In genomic region chr1:67853704-67854103, GRCh38 we compare ENCODE assay signal across 8 cellular contexts. TPM values are rescaled to one million over a fixed set of nuclear protein-coding genes. Genes with fewer than 3 reads are reported as not detected.
DNase-seq lines count a peak whose midpoint lies in the region; ATAC-seq, FAIRE-seq and TF ChIP-seq lines count a peak whose summit lies in the region.

No MANE protein-coding gene starts in this region.

- no peaks in the 10 kb centered on the region for H3K4me1 Mint-ChIP-seq in endodermal cell
- no peaks in the 10 kb centered on the region for H3K4me1 Mint-ChIP-seq in activated CD8-positive, alpha-beta memory T cell treated with anti-CD3 and anti-CD28 coated beads, Interleukin-2, amount 10 ng/mL, durations not matched to agents 7 days and 5 days
- H3K4me1 Mint-ChIP-seq in naive thymus-derived CD8-positive, alpha-beta T cell, result no peaks in the 10 kb centered on the region

- no peak overlapping the region for H3K27ac Mint-ChIP-seq in endodermal cell
- no peak overlapping the region for H3K27ac Mint-ChIP-seq in activated CD8-positive, alpha-beta memory T cell treated with anti-CD3 and anti-CD28 coated beads, Interleukin-2, amount 10 ng/mL, durations not matched to agents 7 days and 5 days
- no peak overlapping the region for H3K27ac Mint-ChIP-seq in naive thymus-derived CD8-positive, alpha-beta T cell

- H3K36me3 Mint-ChIP-seq in endodermal cell (ENCODE audit: low read depth), result no peaks in the 10 kb centered on the region
- no peaks in the 10 kb centered on the region for H3K36me3 Mint-ChIP-seq in activated CD8-positive, alpha-beta memory T cell treated with anti-CD3 and anti-CD28 coated beads, Interleukin-2, amount 10 ng/mL, durations not matched to agents 7 days and 5 days
- no peaks in the 10 kb centered on the region for H3K36me3 Mint-ChIP-seq in naive thymus-derived CD8-positive, alpha-beta T cell

- H3K27ac ChIP-seq in KMS-11 (no peak overlapping the region), Panc1 (ENCODE audit: low read length) (no peak overlapping the region), endodermal cell (ENCODE audit: low read depth, low read length) (no peak overlapping the region)

- peak; percentile 80; the same call in 1 of the 2 replicates for ATAC-seq in Panc1
- no peak for ATAC-seq in activated CD8-positive, alpha-beta memory T cell treated with anti-CD3 and anti-CD28 coated beads, Interleukin-2, amount 10 ng/mL, durations not matched to agents 7 days and 5 days
- no peak for ATAC-seq in naive thymus-derived CD8-positive, alpha-beta T cell

- no peak for FAIRE-seq in frontal cortex (lab: Jason Lieb, UNC)

- no peaks in the 10 kb centered on the region for H4K20me1 ChIP-seq in KMS-11 (ENCODE audit: insufficient read depth)

- no peak overlapping the region for H2AFZ ChIP-seq in KMS-11 (ENCODE audit: low read depth)

- H3K9ac ChIP-seq in KMS-11 (no peak overlapping the region), endodermal cell (ENCODE audit: extremely low read depth, low read length, poor library complexity, severe bottlenecking) (no peak overlapping the region)

- H3K4me2 ChIP-seq in KMS-11, result no peak overlapping the region

- H3K27me3 ChIP-seq in GM06990 (replicated peaks; ENCODE audit: control insufficient read depth, insufficient read depth, low read length) (no peaks in the 10 kb centered on the region; the same call in 1 of the 2 replicates), KMS-11 (ENCODE audit: insufficient read depth, low read depth) (no peaks in the 10 kb centered on the region), Panc1 (ENCODE audit: control insufficient read depth, insufficient read depth, low read length) (0 out of 2 replicates have a peak, but pooled peaks cover 2% of the 10 kb centered on the region), endodermal cell (ENCODE audit: control insufficient read depth, insufficient read depth, low read length, poor library complexity, severe bottlenecking) (peaks cover 7% of the 10 kb centered on the region)

- in situ Hi-C loops in Panc1 (cut with HindIII; ENCODE audit: low pct_unique_long_range_greater_than_20kb, low sequenced_read_pairs), result no loop called here

- H3K9me3 ChIP-seq in Panc1 (ENCODE audit: control insufficient read depth, insufficient read depth, low read depth, low read length) (no peaks in the 10 kb centered on the region), endodermal cell (ENCODE audit: control insufficient read depth, low read length) (no peaks in the 10 kb centered on the region)

- intact Hi-C loops in Panc1 (cut with micrococcal nuclease; ENCODE audit: unreplicated experiment), result loop anchor here (1.0 to 5.0 kb wide), 3 partner anchors 86 to 494 kb away; no protein-coding TSS in a partner anchor

- BruUV-seq in Panc1 (replicated peaks; lab: Mats Ljungman, UMichigan), result no TSS peak

- CTCF ChIA-PET in Panc1 (lab: Charles Lee), result no interaction called here
- CTCF ChIA-PET in activated CD8-positive, alpha-beta memory T cell treated with anti-CD3 and anti-CD28 coated beads, Interleukin-2, amount 10 ng/mL, durations not matched to agents 7 days and 5 days (lab: Charles Lee), result no interaction called here

- H3K9me3 Mint-ChIP-seq in endodermal cell, result no peaks in the 10 kb centered on the region
- H3K9me3 Mint-ChIP-seq in activated CD8-positive, alpha-beta memory T cell treated with anti-CD3 and anti-CD28 coated beads, Interleukin-2, amount 10 ng/mL, durations not matched to agents 7 days and 5 days (ENCODE audit: low read depth), result no peaks in the 10 kb centered on the region
- no peaks in the 10 kb centered on the region for H3K9me3 Mint-ChIP-seq in naive thymus-derived CD8-positive, alpha-beta T cell

- no peaks in the 10 kb centered on the region for H3K27me3 Mint-ChIP-seq in endodermal cell (ENCODE audit: insufficient read depth)
- peaks cover 11% of the 10 kb centered on the region for H3K27me3 Mint-ChIP-seq in activated CD8-positive, alpha-beta memory T cell treated with anti-CD3 and anti-CD28 coated beads, Interleukin-2, amount 10 ng/mL, durations not matched to agents 7 days and 5 days
- H3K27me3 Mint-ChIP-seq in naive thymus-derived CD8-positive, alpha-beta T cell, result peaks cover 13 to 21% (median 16%) of the 10 kb centered on the region in 5 donors

- H3K79me2 ChIP-seq in KMS-11 (ENCODE audit: insufficient read depth, low read depth), result no peaks in the 10 kb centered on the region

- POLR2A ChIA-PET in Panc1 (lab: Charles Lee), result no interaction called here
- POLR2A ChIA-PET in naive thymus-derived CD8-positive, alpha-beta T cell (lab: Charles Lee), result no interaction called here

- peak; percentile 71 for TF ChIP-seq CTCF in GM06990 (IDR thresholded peaks at IDR 0.05; ENCODE audit: insufficient read depth, low read length, poor library complexity, severe bottlenecking)
- peak; percentile 55 for TF ChIP-seq CTCF in KMS-11 (conservative IDR thresholded peaks at IDR 0.05; ENCODE audit: low read depth, low read length)
- peak; percentile 84 for TF ChIP-seq CTCF in Panc1 (IDR thresholded peaks at IDR 0.05)
- peak; percentile 97 for TF ChIP-seq CTCF in endodermal cell (conservative IDR thresholded peaks at IDR 0.05)

- no peak for DNase-seq in GM06990 (ENCODE audit: extremely low read depth, insufficient read length)
- DNase-seq in Panc1 (ENCODE audit: low read depth, low spot score), result no peak
- peak; percentile 98 for DNase-seq in endodermal cell
- DNase-seq in midbrain (lab: John Stamatoyannopoulos, UW), result peak; percentile 50
- DNase-seq in activated CD8-positive, alpha-beta memory T cell treated with anti-CD3 and anti-CD28 coated beads, Interleukin-2, amount 10 ng/mL, durations not matched to agents 7 days and 5 days, result no peak
- no peak for DNase-seq in frontal cortex (ENCODE audit: low spot score in 2 of 2)
- no peak for DNase-seq in naive thymus-derived CD8-positive, alpha-beta T cell

- H3K4me3 ChIP-seq in GM06990 (replicated peaks; ENCODE audit: low read depth, low read length) (no peak overlapping the region), KMS-11 (IDR thresholded peaks at IDR 0.05; ENCODE audit: insufficient read depth, low read depth, low read length) (no peak overlapping the region), Panc1 (ENCODE audit: low read depth in 2 of 2, low read length in 2 of 2) (no peak overlapping the region), endodermal cell (ENCODE audit: low read length) (no peak overlapping the region)

- H3K4me1 ChIP-seq in KMS-11 (ENCODE audit: low read depth, poor library complexity, severe bottlenecking) (no peaks in the 10 kb centered on the region), Panc1 (ENCODE audit: control insufficient read depth, insufficient read depth, low read length) (peaks cover 8% of the 10 kb centered on the region; the same call in 1 of the 2 replicates), endodermal cell (ENCODE audit: control insufficient read depth, insufficient read depth, low read length) (no peaks in the 10 kb centered on the region)

- H3K4me3 Mint-ChIP-seq in endodermal cell, result no peak overlapping the region
- H3K4me3 Mint-ChIP-seq in activated CD8-positive, alpha-beta memory T cell treated with anti-CD3 and anti-CD28 coated beads, Interleukin-2, amount 10 ng/mL, durations not matched to agents 7 days and 5 days, result no peak overlapping the region
- no peak overlapping the region for H3K4me3 Mint-ChIP-seq in naive thymus-derived CD8-positive, alpha-beta T cell

- H3K36me3 ChIP-seq in GM06990 (ENCODE audit: control insufficient read depth, insufficient read depth, low read length), result no peaks in the 10 kb centered on the region
- H3K36me3 ChIP-seq in KMS-11 (ENCODE audit: insufficient read depth), result no peaks in the 10 kb centered on the region
- H3K36me3 ChIP-seq in Panc1 (ENCODE audit: control insufficient read depth, insufficient read depth, low read length), result no peaks in the 10 kb centered on the region
- no peaks in the 10 kb centered on the region for H3K36me3 ChIP-seq in endodermal cell (ENCODE audit: control insufficient read depth, insufficient read depth, low read length)

- WGBS in endodermal cell (ENCODE audit: insufficient coverage in 1 of 2, insufficient read length in 1 of 2), 2 experiments, result 0 to 18% methylated on average over 1 to 2 of the region's 2 CpGs

RNA-seq across cellular contexts. Expression of gene GNG12, which starts 20.4 kb away (rescaled TPM):
- 70.0 TPM for total RNA-seq in Panc1 (2021; ENCODE audit: unreplicated experiment)
- polyA plus RNA-seq in Panc1 (2012; ENCODE audit: insufficient read length), result 25.1 TPM
- 1 to 10 TPM; 7.7 to 9.2 TPM for total RNA-seq in endodermal cell
- polyA plus RNA-seq in endodermal cell (2013, experiment 1 of 2), result 27.4 TPM
- polyA plus RNA-seq in endodermal cell (2013, experiment 2 of 2), result 29.8 TPM
- under 1 TPM in 1 of 2 experiments, not detected in 1; 0.33 TPM for total RNA-seq in activated CD8-positive, alpha-beta memory T cell treated with anti-CD3 and anti-CD28 coated beads, Interleukin-2, amount 10 ng/mL, durations not matched to agents 7 days and 5 days
- 21.2 TPM for total RNA-seq in frontal cortex
- total RNA-seq in naive thymus-derived CD8-positive, alpha-beta T cell, result not detected
- not detected for polyA plus RNA-seq in naive thymus-derived CD8-positive, alpha-beta T cell

Comparison
In these comparisons a context has a peak if more than half of its experiments do, and no peak if none do; other contexts are left out.
1. DNase-seq: peak in endodermal cell (single experiment) and midbrain (single experiment); none in GM06990 (single experiment), Panc1 (single experiment), activated CD8-positive, alpha-beta memory T cell treated with anti-CD3 and anti-CD28 coated beads, Interleukin-2, amount 10 ng/mL, durations not matched to agents 7 days and 5 days (single experiment), frontal cortex (0 of 2) and naive thymus-derived CD8-positive, alpha-beta T cell (0 of 10).
2. RNA of gene GNG12, which starts 20.4 kb away (total RNA-seq): 70.0 TPM in Panc1 (single experiment), 21.2 TPM in frontal cortex (single experiment) and 7.7 to 9.2 TPM in endodermal cell; 0.33 TPM in activated CD8-positive, alpha-beta memory T cell treated with anti-CD3 and anti-CD28 coated beads, Interleukin-2, amount 10 ng/mL, durations not matched to agents 7 days and 5 days and not detected in naive thymus-derived CD8-positive, alpha-beta T cell; every median in the first group is over 4 times any median in the second.
3. Peak in every context shown above with its lines, with median percentiles within 50 percentile points of each other: CTCF ChIP-seq.